Comparison of ENCODE assay signal across 9 cellular contexts in genomic region chr9:8733096-8733954, GRCh38.
DNase-seq lines count a peak whose midpoint lies in the region; ATAC-seq, FAIRE-seq and TF ChIP-seq lines count a peak whose summit lies in the region.
"Had no signal": no experiment of that assay in that cellular context is flagged by ENCODE, and none has a peak within 500 bp of the region (broad histone marks: within the 10 kb centered on the region; RNA-seq: fewer than 3 reads in every experiment).

No MANE protein-coding gene starts in this region.

- DNase-seq in COLO829 (ENCODE audit: low spot score) (peak; percentile 72), NCI-H446 (lab: John Stamatoyannopoulos, UW) (peak; percentile 94 to 98), esophagus muscularis mucosa (ENCODE audit: extremely low spot score) (no peak), neural crest cell (ENCODE audit: low read depth, low spot score) (peak; percentile 23), HT-29 (ENCODE audit: low spot score) (no peak), T-helper 1 cell (no peak), GM19239 (ENCODE audit: insufficient read length, low spot score) (no peak)
- DNase-seq: activated B cell treated with CpG ODN at 0.5 μM for 24 hours had no signal

- TF ChIP-seq CTCF in esophagus muscularis mucosa (IDR thresholded peaks at IDR 0.05) (no peak), neural crest cell (conservative IDR thresholded peaks at IDR 0.05) (no peak)

- H3K27ac Mint-ChIP-seq in neural crest cell (ENCODE audit: unreplicated experiment) = peak overlapping the region; percentile 76
- H3K27ac Mint-ChIP-seq: activated B cell treated with CpG ODN at 0.5 μM for 24 hours had no signal

- no peak overlapping the region for H3K27ac ChIP-seq in esophagus muscularis mucosa (replicated peaks in 1 of 4)

- no peak for ATAC-seq in HG03378 (IDR thresholded peaks at IDR 0.05; ENCODE audit: unreplicated experiment)

- H3K36me3 ChIP-seq in esophagus muscularis mucosa = no peaks in the 10 kb centered on the region

- no peak for TF ChIP-seq POLR2A in esophagus muscularis mucosa (IDR thresholded peaks at IDR 0.05; ENCODE audit: low read depth)

- no peaks in the 10 kb centered on the region for H3K27me3 ChIP-seq in esophagus muscularis mucosa

- peak overlapping the region; percentile 19 to 48 (median 26) for H3K4me3 ChIP-seq in esophagus muscularis mucosa

- no peaks in the 10 kb centered on the region for H3K27me3 Mint-ChIP-seq in neural crest cell (ENCODE audit: low read depth)
- H3K27me3 Mint-ChIP-seq: activated B cell treated with CpG ODN at 0.5 μM for 24 hours had no signal

- H3K4me3 Mint-ChIP-seq in neural crest cell = peak overlapping the region; percentile 71
- H3K4me3 Mint-ChIP-seq: activated B cell treated with CpG ODN at 0.5 μM for 24 hours had no signal

- intact Hi-C loops in esophagus muscularis mucosa (cut with DNase I) = no loop called here

- H3K9me3 Mint-ChIP-seq in neural crest cell = no peaks in the 10 kb centered on the region
- H3K9me3 Mint-ChIP-seq: activated B cell treated with CpG ODN at 0.5 μM for 24 hours had no signal

- 34% methylated on average over 17 of the region's 17 CpGs for whole genome bisulfite sequencing in esophagus muscularis mucosa

- no peaks in the 10 kb centered on the region for H3K9me3 ChIP-seq in esophagus muscularis mucosa

- H3K36me3 Mint-ChIP-seq in neural crest cell (ENCODE audit: low read depth) = no peaks in the 10 kb centered on the region

- TF ChIP-seq EP300 in esophagus muscularis mucosa (IDR thresholded peaks at IDR 0.05) = no peak

- peaks cover 49% of the 10 kb centered on the region for H3K4me1 Mint-ChIP-seq in neural crest cell
- H3K4me1 Mint-ChIP-seq: activated B cell treated with CpG ODN at 0.5 μM for 24 hours had no signal

- peaks cover 0 to 13% (median 11%) of the 10 kb centered on the region in 4 donors for H3K4me1 ChIP-seq in esophagus muscularis mucosa

- FAIRE-seq in GM19239 (lab: Jason Lieb, UNC) = no peak

Comparison
In these comparisons a context has a peak if more than half of its experiments do, and no peak if none do; other contexts are left out.
1. DNase-seq: peak in COLO829 (single experiment), NCI-H446 (2 of 2) and neural crest cell (single experiment); none in esophagus muscularis mucosa (single experiment), HT-29 (single experiment), T-helper 1 cell (0 of 5) and GM19239 (single experiment).